1 cellular context compared by ENCODE assay signal in the genomic region with DNA sequence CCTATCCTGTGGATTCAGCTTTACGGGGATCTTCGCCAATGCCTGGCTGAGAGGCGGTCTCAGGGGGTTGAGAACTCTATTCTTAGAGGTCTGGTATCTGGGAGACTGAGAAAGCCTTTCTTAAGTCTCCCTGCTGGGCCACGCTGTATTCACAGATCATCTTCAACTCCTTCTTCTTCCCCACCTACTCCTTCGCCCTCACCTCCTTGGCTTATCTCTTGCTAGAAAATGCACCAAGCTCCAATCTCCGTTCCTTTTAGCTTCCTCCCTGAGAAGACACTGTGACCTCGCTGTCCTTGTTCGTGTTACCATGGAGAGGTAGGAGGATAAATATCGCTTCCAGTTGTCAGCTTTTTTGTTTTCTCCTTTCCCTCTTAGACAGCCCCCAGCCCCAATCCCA.
TF ChIP-seq lines count a peak whose summit lies in the region.

No MANE protein-coding gene starts in this region.

TF ChIP-seq in HCT116, 20 proteins besides CTCF, POLR2A, EP300 and RAD21 (continued from another document):
- TF ChIP-seq, protein P1, sequence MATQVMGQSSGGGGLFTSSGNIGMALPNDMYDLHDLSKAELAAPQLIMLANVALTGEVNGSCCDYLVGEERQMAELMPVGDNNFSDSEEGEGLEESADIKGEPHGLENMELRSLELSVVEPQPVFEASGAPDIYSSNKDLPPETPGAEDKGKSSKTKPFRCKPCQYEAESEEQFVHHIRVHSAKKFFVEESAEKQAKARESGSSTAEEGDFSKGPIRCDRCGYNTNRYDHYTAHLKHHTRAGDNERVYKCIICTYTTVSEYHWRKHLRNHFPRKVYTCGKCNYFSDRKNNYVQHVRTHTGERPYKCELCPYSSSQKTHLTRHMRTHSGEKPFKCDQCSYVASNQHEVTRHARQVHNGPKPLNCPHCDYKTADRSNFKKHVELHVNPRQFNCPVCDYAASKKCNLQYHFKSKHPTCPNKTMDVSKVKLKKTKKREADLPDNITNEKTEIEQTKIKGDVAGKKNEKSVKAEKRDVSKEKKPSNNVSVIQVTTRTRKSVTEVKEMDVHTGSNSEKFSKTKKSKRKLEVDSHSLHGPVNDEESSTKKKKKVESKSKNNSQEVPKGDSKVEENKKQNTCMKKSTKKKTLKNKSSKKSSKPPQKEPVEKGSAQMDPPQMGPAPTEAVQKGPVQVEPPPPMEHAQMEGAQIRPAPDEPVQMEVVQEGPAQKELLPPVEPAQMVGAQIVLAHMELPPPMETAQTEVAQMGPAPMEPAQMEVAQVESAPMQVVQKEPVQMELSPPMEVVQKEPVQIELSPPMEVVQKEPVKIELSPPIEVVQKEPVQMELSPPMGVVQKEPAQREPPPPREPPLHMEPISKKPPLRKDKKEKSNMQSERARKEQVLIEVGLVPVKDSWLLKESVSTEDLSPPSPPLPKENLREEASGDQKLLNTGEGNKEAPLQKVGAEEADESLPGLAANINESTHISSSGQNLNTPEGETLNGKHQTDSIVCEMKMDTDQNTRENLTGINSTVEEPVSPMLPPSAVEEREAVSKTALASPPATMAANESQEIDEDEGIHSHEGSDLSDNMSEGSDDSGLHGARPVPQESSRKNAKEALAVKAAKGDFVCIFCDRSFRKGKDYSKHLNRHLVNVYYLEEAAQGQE (IDR thresholded peaks at IDR 0.05; ENCODE audit: low read depth) = no peak
- TF ChIP-seq YY1 (IDR thresholded peaks at IDR 0.05; ENCODE audit: extremely low read depth, insufficient replicate concordance, low read depth, low read length) (no peak), SP1 (IDR thresholded peaks at IDR 0.05; ENCODE audit: low read depth) (no peak), EZH2phosphoT487 (IDR thresholded peaks at IDR 0.05; ENCODE audit: borderline replicate concordance) (no peak), TCF7L2 (IDR thresholded peaks at IDR 0.05; ENCODE audit: borderline replicate concordance, extremely low read depth, insufficient read depth, insufficient read length) (no peak), POLR2AphosphoS5 (IDR thresholded peaks at IDR 0.05; ENCODE audit: low read depth, low read length) (no peak), CEBPB (IDR thresholded peaks at IDR 0.05; ENCODE audit: low read depth) (no peak), EGR1 (IDR thresholded peaks at IDR 0.05; ENCODE audit: low read depth) (no peak), SRF (IDR thresholded peaks at IDR 0.05; ENCODE audit: low read depth) (no peak), ELF1 (IDR thresholded peaks at IDR 0.05; ENCODE audit: borderline replicate concordance, low read depth) (no peak), MAX (IDR thresholded peaks at IDR 0.05) (no peak)
- TF ChIP-seq, protein P2, sequence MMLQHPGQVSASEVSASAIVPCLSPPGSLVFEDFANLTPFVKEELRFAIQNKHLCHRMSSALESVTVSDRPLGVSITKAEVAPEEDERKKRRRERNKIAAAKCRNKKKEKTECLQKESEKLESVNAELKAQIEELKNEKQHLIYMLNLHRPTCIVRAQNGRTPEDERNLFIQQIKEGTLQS (IDR thresholded peaks at IDR 0.05) = no peak
